In genomic region chr2:179990676-179991317, GRCh38 we compare ENCODE assay signal across 23 cellular contexts. TPM values are rescaled to one million over a fixed set of nuclear protein-coding genes. Genes with fewer than 3 reads are reported as not detected.
DNase-seq lines count a peak whose midpoint lies in the region; ATAC-seq, FAIRE-seq and TF ChIP-seq lines count a peak whose summit lies in the region.
"Had no signal": no experiment of that assay in that cellular context is flagged by ENCODE, and none has a peak within 500 bp of the region (broad histone marks: within the 10 kb centered on the region; RNA-seq: fewer than 3 reads in every experiment).

No MANE protein-coding gene starts in this region.

- H3K36me3 Mint-ChIP-seq in central memory CD8-positive, alpha-beta T cell (ENCODE audit: insufficient read depth), result peaks cover 26% of the 10 kb centered on the region
- peaks cover 56% of the 10 kb centered on the region for H3K36me3 Mint-ChIP-seq in stimulated activated memory B cell treated with anti-CD40 and anti-IgM and Interleukin-4, amounts not matched to agents 10 μg/mL and 1 μg/mL and 100 μg/mL, for 72 hours

- TF ChIP-seq RAD21 in HepG2 (CRISPR knock-in tag; IDR thresholded peaks at IDR 0.05) (no peak), HCT116 (IDR thresholded peaks at IDR 0.05; ENCODE audit: low read depth) (no peak)

- in situ Hi-C loops in HepG2 (cut with HindIII; ENCODE audit: extremely low pct_ligation_motif_present, low pct_unique_long_range_greater_than_20kb), result no loop called here

- TF ChIP-seq EP300 in HepG2 (IDR thresholded peaks at IDR 0.05; ENCODE audit: low read depth in 2 of 2, low read length in 2 of 2), result no peak
- TF ChIP-seq EP300 in HepG2 (CRISPR knock-in tag; IDR thresholded peaks at IDR 0.05; ENCODE audit: borderline replicate concordance), result no peak

- TF ChIP-seq POLR2A in HepG2 (IDR thresholded peaks at IDR 0.05; ENCODE audit: insufficient read depth in 1 of 2, low read depth in 2 of 2, low read length in 2 of 2) (no peak), right lobe of liver (IDR thresholded peaks at IDR 0.05) (no peak), HCT116 (IDR thresholded peaks at IDR 0.05; ENCODE audit: borderline replicate concordance, extremely low read depth, insufficient read depth, insufficient read length) (no peak)

- CTCF ChIA-PET in HepG2 (lab: Yijun Ruan, JAX; ENCODE audit: low intra/inter-chr PET ratio, low total read pairs) (no interaction called here), HCT116 (lab: Charles Lee) (no interaction called here)

- no peaks in the 10 kb centered on the region for H3K27me3 ChIP-seq in HepG2 (ENCODE audit: control insufficient read depth in 1 of 2, insufficient read depth in 2 of 2, low read length in 2 of 2)
- H3K27me3 ChIP-seq in right lobe of liver, result no peaks in the 10 kb centered on the region
- no peaks in the 10 kb centered on the region for H3K27me3 ChIP-seq in HCT116 (ENCODE audit: insufficient read depth, low read length)
- H3K27me3 ChIP-seq: foreskin keratinocyte, stomach, transverse colon had no signal

- H2AFZ ChIP-seq in HepG2 (ENCODE audit: low read length) (no peak overlapping the region), HCT116 (ENCODE audit: low read depth, low read length, poor library complexity, severe bottlenecking) (no peak overlapping the region)

- peaks cover 15 to 57% of the 10 kb centered on the region in 2 experiments for H3K36me3 ChIP-seq in HepG2 (replicated peaks in 1 of 2; ENCODE audit: control insufficient read depth in 1 of 2, insufficient read depth in 2 of 2, low read length in 2 of 2)
- peaks cover 0 to 28% (median 9%) of the 10 kb centered on the region in 4 donors for H3K36me3 ChIP-seq in right lobe of liver
- peaks cover 10 to 22% of the 10 kb centered on the region in 2 experiments; a peak in 3 of 4 replicates for H3K36me3 ChIP-seq in HCT116 (ENCODE audit: control insufficient read depth in 1 of 2, insufficient read depth in 2 of 2, low read length in 2 of 2)

- H3K4me1 ChIP-seq in HepG2 (ENCODE audit: insufficient read depth, low read length) (no peaks in the 10 kb centered on the region), right lobe of liver (peaks cover 0 to 6% (median 0%) of the 10 kb centered on the region in 4 donors), HCT116 (ENCODE audit: control insufficient read depth in 1 of 2, insufficient read depth in 2 of 2, low read length in 2 of 2) (no peaks in the 10 kb centered on the region)

- H3K27ac ChIP-seq in HepG2 (ENCODE audit: extremely low read length, insufficient read depth, low read length) (no peak overlapping the region), right lobe of liver (no peak overlapping the region), HCT116 (ENCODE audit: low read depth, low read length) (no peak overlapping the region)
- H3K27ac ChIP-seq: foreskin keratinocyte, stomach, transverse colon had no signal

- POLR2A ChIA-PET in HepG2 (lab: Yijun Ruan, JAX), result no interaction called here
- POLR2A ChIA-PET in HCT116 (lab: Charles Lee), result no interaction called here

- H3K9me3 ChIP-seq in HepG2 (ENCODE audit: low read length), result no peaks in the 10 kb centered on the region
- H3K9me3 ChIP-seq in right lobe of liver, result no peaks in the 10 kb centered on the region
- no peaks in the 10 kb centered on the region for H3K9me3 ChIP-seq in HCT116 (ENCODE audit: control insufficient read depth in 1 of 2, insufficient read depth in 1 of 2, low read depth in 1 of 2, low read length in 2 of 2)
- H3K9me3 ChIP-seq: mucosa of descending colon, stomach, transverse colon had no signal

- RAD21 ChIA-PET in HCT116 (lab: Charles Lee; ENCODE audit: low non-redundant PET in 1 of 2, low total read pairs in 2 of 2, uncharacterized antibody in 2 of 2, unreplicated experiment in 2 of 2), result no interaction called here

- no peak overlapping the region for H3K4me3 Mint-ChIP-seq in central memory CD8-positive, alpha-beta T cell
- H3K4me3 Mint-ChIP-seq in stimulated activated memory B cell treated with anti-CD40 and anti-IgM and Interleukin-4, amounts not matched to agents 10 μg/mL and 1 μg/mL and 100 μg/mL, for 72 hours, result no peak overlapping the region

- no peaks in the 10 kb centered on the region for H3K9me2 ChIP-seq in HCT116 (ENCODE audit: insufficient read depth)

- no peak for FAIRE-seq in HepG2 (lab: Jason Lieb, UNC)

- no peak overlapping the region for H3K9ac ChIP-seq in HepG2 (ENCODE audit: insufficient read depth, low read depth, low read length)
- no peak overlapping the region for H3K9ac ChIP-seq in HCT116 (ENCODE audit: low read length)

- H3K4me2 ChIP-seq in HepG2 (ENCODE audit: low read depth, low read length) (no peak overlapping the region), HCT116 (ENCODE audit: low read length) (no peak overlapping the region)
- H3K4me2 ChIP-seq: smooth muscle cell had no signal

- H4K20me1 ChIP-seq in HepG2 (ENCODE audit: insufficient read depth, low read length), result peaks cover 7% of the 10 kb centered on the region
- H4K20me1 ChIP-seq in HCT116 (ENCODE audit: insufficient read depth), result no peaks in the 10 kb centered on the region

- no peak for DNase-seq in HepG2 (ENCODE audit: low spot score)
- no peak for DNase-seq in right lobe of liver
- no peak for DNase-seq in HCT116 (ENCODE audit: low read depth, low spot score)
- DNase-seq in central memory CD8-positive, alpha-beta T cell (ENCODE audit: low spot score in 2 of 2), result no peak
- DNase-seq in left colon, result no peak
- DNase-seq: activated CD4-positive, CD25-positive, alpha-beta regulatory T cell treated with anti-CD3 and anti-CD28 coated beads, Interleukin-2, amount 50 U/mL, for 72 hours; activated gamma-delta T cell; aorta; DMS79 treated with DMSO at 0.1 percent for 48 hours; foreskin keratinocyte; left ventricle myocardium superior; mucosa of descending colon; NCI-H1048; NCI-H1930; NCI-H226; SHP77; stimulated activated CD4-positive, alpha-beta T cell treated with anti-CD3 and anti-CD28 coated beads, Interleukin-2, amount 100 ng/mL, for 48 hours; stomach; transverse colon had no signal

- no peaks in the 10 kb centered on the region for H3K9me3 Mint-ChIP-seq in central memory CD8-positive, alpha-beta T cell
- no peaks in the 10 kb centered on the region for H3K9me3 Mint-ChIP-seq in stimulated activated memory B cell treated with anti-CD40 and anti-IgM and Interleukin-4, amounts not matched to agents 10 μg/mL and 1 μg/mL and 100 μg/mL, for 72 hours

- BruUV-seq in HepG2 (replicated peaks; lab: Mats Ljungman, UMichigan) (no TSS peak), HCT116 (replicated peaks; lab: Mats Ljungman, UMichigan) (TSS peak; percentile 10)

- TF ChIP-seq CTCF in HepG2 (CRISPR knock-in tag; IDR thresholded peaks at IDR 0.05), result no peak
- no peak for TF ChIP-seq CTCF in right lobe of liver (IDR thresholded peaks at IDR 0.05)
- no peak for TF ChIP-seq CTCF in HCT116 (IDR thresholded peaks at IDR 0.05 in 2 of 3, conservative IDR thresholded peaks at IDR 0.05 in 1 of 3; ENCODE audit: borderline replicate concordance in 1 of 3, insufficient read depth in 1 of 3, low read depth in 2 of 3, low read length in 2 of 3)

- H3K79me2 ChIP-seq in HepG2 (ENCODE audit: insufficient read depth, low read length), result peaks cover 17% of the 10 kb centered on the region
- H3K79me2 ChIP-seq in HCT116 (ENCODE audit: insufficient read depth, low read length), result peaks cover 61% of the 10 kb centered on the region

- peak overlapping the region; percentile 65 for H3K27ac Mint-ChIP-seq in central memory CD8-positive, alpha-beta T cell (ENCODE audit: low read depth)
- H3K27ac Mint-ChIP-seq in stimulated activated memory B cell treated with anti-CD40 and anti-IgM and Interleukin-4, amounts not matched to agents 10 μg/mL and 1 μg/mL and 100 μg/mL, for 72 hours, result peak overlapping the region; percentile 51

- ATAC-seq in HepG2 (no peak), right lobe of liver (no peak), HCT116 (no peak), HG03159 (IDR thresholded peaks at IDR 0.05; ENCODE audit: unreplicated experiment) (no peak), left colon (no peak), GM19452 (IDR thresholded peaks at IDR 0.05; ENCODE audit: unreplicated experiment) (no peak)
- no peak for ATAC-seq in central memory CD8-positive, alpha-beta T cell (replicated peaks; ENCODE audit: extremely low read depth, poor library complexity, severe bottlenecking)
- ATAC-seq in stimulated activated memory B cell treated with anti-CD40 and anti-IgM and Interleukin-4, amounts not matched to agents 10 μg/mL and 1 μg/mL and 100 μg/mL, for 72 hours, result no peak
- ATAC-seq: foreskin keratinocyte, left ventricle myocardium superior, mucosa of descending colon had no signal

- no peaks in the 10 kb centered on the region for H3K27me3 Mint-ChIP-seq in central memory CD8-positive, alpha-beta T cell
- no peaks in the 10 kb centered on the region for H3K27me3 Mint-ChIP-seq in stimulated activated memory B cell treated with anti-CD40 and anti-IgM and Interleukin-4, amounts not matched to agents 10 μg/mL and 1 μg/mL and 100 μg/mL, for 72 hours

- intact Hi-C loops in HepG2 (cut with micrococcal nuclease; ENCODE audit: unreplicated experiment) (loop anchor here (5.0 kb wide), 1 partner anchor 87 kb away; no protein-coding TSS in a partner anchor), right lobe of liver (cut with DNase I) (no loop called here), HCT116 (cut with micrococcal nuclease) (loop anchor here (5.0 kb wide), 1 partner anchor 87 kb away; no protein-coding TSS in a partner anchor), left colon (cut with DNase I, micrococcal nuclease) (no loop called here)

- 74% methylated on average over 5 of the region's 5 CpGs for WGBS in HepG2 (ENCODE audit: low lambda C conversion rate)
- WGBS in right lobe of liver (ENCODE audit: insufficient coverage, low coverage, low lambda C conversion rate, missing lambda C conversion rate), result 70% methylated on average over 5 of the region's 5 CpGs

- peaks cover 46% of the 10 kb centered on the region for H3K4me1 Mint-ChIP-seq in central memory CD8-positive, alpha-beta T cell
- peaks cover 33% of the 10 kb centered on the region for H3K4me1 Mint-ChIP-seq in stimulated activated memory B cell treated with anti-CD40 and anti-IgM and Interleukin-4, amounts not matched to agents 10 μg/mL and 1 μg/mL and 100 μg/mL, for 72 hours

- no peak overlapping the region for H3K4me3 ChIP-seq in HepG2 (replicated peaks in 1 of 3; ENCODE audit: insufficient read depth in 1 of 3, low read depth in 2 of 3, low read length in 3 of 3)
- no peak overlapping the region for H3K4me3 ChIP-seq in right lobe of liver
- H3K4me3 ChIP-seq in HCT116 (replicated peaks in 1 of 2; ENCODE audit: low read depth in 1 of 2, low read length in 2 of 2), result no peak overlapping the region
- H3K4me3 ChIP-seq: mucosa of descending colon, smooth muscle cell, stomach, transverse colon had no signal

RNA-seq across cellular contexts. Expression of gene CWC22, which starts 16.3 kb away (rescaled TPM):
- total RNA-seq in HepG2 (2016; rRNA removed; fragmentation: Illumina TruSeq; extraction: Trizol), result 29.2 and 52.2 TPM in 2 replicates
- total RNA-seq in HepG2 (2016; cell fraction: cytosol; rRNA removed; fragmentation: Illumina TruSeq; extraction: Trizol; ENCODE audit: low read depth), result 4.8 and 6.0 TPM in 2 replicates
- total RNA-seq in HepG2 (2016; cell fraction: insoluble cytoplasmic fraction; rRNA removed; fragmentation: Illumina TruSeq; extraction: Trizol), result 31.1 and 52.7 TPM in 2 replicates
- total RNA-seq in HepG2 (2016; cell fraction: membrane; rRNA removed; fragmentation: Illumina TruSeq; extraction: Trizol), result 11.5 and 13.5 TPM in 2 replicates
- total RNA-seq in HepG2 (2016; cell fraction: nucleus; rRNA removed; fragmentation: Illumina TruSeq; extraction: Trizol), result 29.2 and 32.8 TPM in 2 replicates
- 4.9 and 5.7 TPM in 2 replicates for polyA plus RNA-seq in HepG2 (2011; rRNA removed)
- 2.0 and 3.3 TPM in 2 replicates for polyA plus RNA-seq in HepG2 (2011; cell fraction: cytosol; rRNA removed)
- polyA plus RNA-seq in HepG2 (2011; cell fraction: nucleus; rRNA removed), result 5.7 and 7.6 TPM in 2 replicates
- polyA plus RNA-seq in HepG2 (2012), result 20.9 and 28.6 TPM in 2 replicates
- 0.75 and 1.2 TPM in 2 replicates for polyA plus RNA-seq in HepG2 (2016; cell fraction: cytosol; fragmentation: Illumina TruSeq; extraction: Trizol; ENCODE audit: low read depth)
- 38.5 and 41.2 TPM in 2 replicates for polyA plus RNA-seq in HepG2 (2016; cell fraction: insoluble cytoplasmic fraction; fragmentation: Illumina TruSeq; extraction: Trizol; ENCODE audit: low read depth)
- 1.9 and 2.3 TPM in 2 replicates for polyA plus RNA-seq in HepG2 (2016; cell fraction: membrane; fragmentation: Illumina TruSeq; extraction: Trizol; ENCODE audit: low read depth)
- polyA plus RNA-seq in HepG2 (2016; cell fraction: nucleus; fragmentation: Illumina TruSeq; extraction: Trizol; ENCODE audit: insufficient read depth, low read depth), result 36.0 and 37.0 TPM in 2 replicates
- 1.5 and 2.0 TPM in 2 replicates for polyA minus RNA-seq in HepG2 (2011; rRNA and poly(A)+ RNA removed; ENCODE audit: low replicate concordance)
- polyA minus RNA-seq in HepG2 (2011; cell fraction: cytosol; rRNA and poly(A)+ RNA removed), result 6.3 and 6.7 TPM in 2 replicates
- polyA minus RNA-seq in HepG2 (2011; cell fraction: nucleus; rRNA and poly(A)+ RNA removed), result 21.5 and 24.7 TPM in 2 replicates
- 1 to 10 TPM; 5.2 to 7.8 (median 7.2) TPM for total RNA-seq in right lobe of liver
- total RNA-seq in HCT116 (2021; ENCODE audit: unreplicated experiment), result 24.7 TPM
- polyA plus RNA-seq in HCT116 (2012), result 7.5 and 11.3 TPM in 2 replicates
- total RNA-seq in left colon, result 10 to 100 TPM; 12.3 to 13.7 TPM

Comparison
In these comparisons a context has a peak if more than half of its experiments do, and no peak if none do; other contexts are left out.
1. intact Hi-C loops: an anchor here in HepG2 (5.0 kb wide) and HCT116 (5.0 kb wide); none called in right lobe of liver and left colon.